1 cellular context compared by ENCODE assay signal in the genomic region with DNA sequence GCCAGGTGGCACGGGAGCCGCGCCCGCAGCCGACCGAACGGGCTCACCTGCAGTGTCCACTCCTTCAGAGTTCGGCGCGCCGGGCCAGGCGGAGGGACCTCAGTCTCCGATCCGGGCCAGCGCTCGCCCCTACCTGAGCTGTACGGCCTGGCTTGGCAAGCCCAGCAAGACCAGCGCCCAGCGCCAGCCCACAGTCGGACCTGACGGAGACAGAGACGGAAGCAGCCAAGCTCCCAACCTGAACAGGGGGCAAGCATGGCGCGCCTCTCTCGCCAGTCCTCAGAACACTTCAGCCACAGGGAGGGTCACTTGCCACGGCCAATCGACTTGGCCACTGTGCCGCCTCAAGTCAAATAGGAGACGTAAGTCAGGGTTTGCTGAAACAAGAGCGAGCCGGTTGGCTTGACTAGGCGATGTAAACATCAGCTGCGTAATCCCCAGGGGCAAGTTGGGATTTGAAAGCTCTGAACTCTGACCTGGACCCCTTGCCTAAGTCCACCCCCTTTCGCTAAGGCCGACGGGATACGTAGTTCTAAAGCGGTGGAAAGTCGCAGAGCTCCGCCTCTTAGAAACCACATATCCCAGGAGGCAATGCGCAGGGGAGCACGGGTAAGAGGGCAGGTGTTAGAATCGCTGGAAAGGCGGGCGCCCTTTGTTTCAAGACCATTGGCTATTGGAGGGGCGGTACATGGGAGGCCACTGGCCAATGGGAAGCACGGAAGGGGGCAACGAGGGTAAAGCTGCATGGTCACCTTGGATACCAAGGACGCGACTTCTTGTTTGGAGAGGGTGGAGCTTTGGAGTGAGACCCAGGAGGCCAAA.
A peak's percentile ranks its signal among the peaks of the same experiment; 100 is the strongest.
TF ChIP-seq lines count a peak whose summit lies in the region.

A gene with protein sequence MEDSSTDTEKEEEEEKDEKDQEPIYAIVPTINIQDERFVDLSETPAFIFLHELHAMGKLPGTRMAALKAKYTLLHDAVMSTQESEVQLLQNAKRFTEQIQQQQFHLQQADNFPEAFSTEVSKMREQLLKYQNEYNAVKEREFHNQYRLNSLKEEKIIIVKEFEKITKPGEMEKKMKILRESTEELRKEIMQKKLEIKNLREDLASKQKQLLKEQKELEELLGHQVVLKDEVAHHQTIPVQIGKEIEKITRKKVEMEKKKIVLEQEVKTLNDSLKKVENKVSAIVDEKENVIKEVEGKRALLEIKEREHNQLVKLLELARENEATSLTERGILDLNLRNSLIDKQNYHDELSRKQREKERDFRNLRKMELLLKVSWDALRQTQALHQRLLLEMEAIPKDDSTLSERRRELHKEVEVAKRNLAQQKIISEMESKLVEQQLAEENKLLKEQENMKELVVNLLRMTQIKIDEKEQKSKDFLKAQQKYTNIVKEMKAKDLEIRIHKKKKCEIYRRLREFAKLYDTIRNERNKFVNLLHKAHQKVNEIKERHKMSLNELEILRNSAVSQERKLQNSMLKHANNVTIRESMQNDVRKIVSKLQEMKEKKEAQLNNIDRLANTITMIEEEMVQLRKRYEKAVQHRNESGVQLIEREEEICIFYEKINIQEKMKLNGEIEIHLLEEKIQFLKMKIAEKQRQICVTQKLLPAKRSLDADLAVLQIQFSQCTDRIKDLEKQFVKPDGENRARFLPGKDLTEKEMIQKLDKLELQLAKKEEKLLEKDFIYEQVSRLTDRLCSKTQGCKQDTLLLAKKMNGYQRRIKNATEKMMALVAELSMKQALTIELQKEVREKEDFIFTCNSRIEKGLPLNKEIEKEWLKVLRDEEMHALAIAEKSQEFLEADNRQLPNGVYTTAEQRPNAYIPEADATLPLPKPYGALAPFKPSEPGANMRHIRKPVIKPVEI (plus strand): TSS at position 756 of the 822 bp plus-strand sequence. CDS start 45,054 bp downstream, outside the sequence.

TF ChIP-seq in K562, 482 proteins besides CTCF, POLR2A, EP300 and RAD21 (continued from another document and continues in another):
- TF ChIP-seq, protein P1, sequence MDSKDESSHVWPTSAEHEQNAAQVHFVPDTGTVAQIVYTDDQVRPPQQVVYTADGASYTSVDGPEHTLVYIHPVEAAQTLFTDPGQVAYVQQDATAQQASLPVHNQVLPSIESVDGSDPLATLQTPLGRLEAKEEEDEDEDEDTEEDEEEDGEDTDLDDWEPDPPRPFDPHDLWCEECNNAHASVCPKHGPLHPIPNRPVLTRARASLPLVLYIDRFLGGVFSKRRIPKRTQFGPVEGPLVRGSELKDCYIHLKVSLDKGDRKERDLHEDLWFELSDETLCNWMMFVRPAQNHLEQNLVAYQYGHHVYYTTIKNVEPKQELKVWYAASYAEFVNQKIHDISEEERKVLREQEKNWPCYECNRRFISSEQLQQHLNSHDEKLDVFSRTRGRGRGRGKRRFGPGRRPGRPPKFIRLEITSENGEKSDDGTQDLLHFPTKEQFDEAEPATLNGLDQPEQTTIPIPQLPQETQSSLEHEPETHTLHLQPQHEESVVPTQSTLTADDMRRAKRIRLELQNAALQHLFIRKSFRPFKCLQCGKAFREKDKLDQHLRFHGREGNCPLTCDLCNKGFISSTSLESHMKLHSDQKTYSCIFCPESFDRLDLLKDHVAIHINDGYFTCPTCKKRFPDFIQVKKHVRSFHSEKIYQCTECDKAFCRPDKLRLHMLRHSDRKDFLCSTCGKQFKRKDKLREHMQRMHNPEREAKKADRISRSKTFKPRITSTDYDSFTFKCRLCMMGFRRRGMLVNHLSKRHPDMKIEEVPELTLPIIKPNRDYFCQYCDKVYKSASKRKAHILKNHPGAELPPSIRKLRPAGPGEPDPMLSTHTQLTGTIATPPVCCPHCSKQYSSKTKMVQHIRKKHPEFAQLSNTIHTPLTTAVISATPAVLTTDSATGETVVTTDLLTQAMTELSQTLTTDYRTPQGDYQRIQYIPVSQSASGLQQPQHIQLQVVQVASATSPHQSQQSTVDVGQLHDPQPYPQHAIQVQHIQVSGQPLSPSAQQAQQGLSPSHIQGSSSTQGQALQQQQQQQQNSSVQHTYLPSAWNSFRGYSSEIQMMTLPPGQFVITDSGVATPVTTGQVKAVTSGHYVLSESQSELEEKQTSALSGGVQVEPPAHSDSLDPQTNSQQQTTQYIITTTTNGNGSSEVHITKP (IDR thresholded peaks at IDR 0.05; ENCODE audit: partially characterized antibody), result peak; percentile 26
- TF ChIP-seq SP2 (IDR thresholded peaks at IDR 0.05; ENCODE audit: extremely low read depth, low read depth, low read length, poor library complexity, severe bottlenecking) (peak; percentile 56), POU5F1 (IDR thresholded peaks at IDR 0.05; ENCODE audit: borderline replicate concordance, low read depth, low read length, partially characterized antibody) (peak; percentile 72), RCOR1 (IDR thresholded peaks at IDR 0.05; ENCODE audit: borderline replicate concordance in 1 of 2, low read depth in 2 of 2, low read length in 2 of 2) (peak in 1 of 2 experiments; percentile 45; a peak in 1 of 4 replicates), MTA2 (IDR thresholded peaks at IDR 0.05; ENCODE audit: low read depth) (peak; percentile 89), ZNF76 (CRISPR knock-in tag; IDR thresholded peaks at IDR 0.05; ENCODE audit: borderline replicate concordance) (peak; percentile 19; the same call in 1 of the 2 replicates), CREM (IDR thresholded peaks at IDR 0.05; ENCODE audit: low read depth) (peak; percentile 88), MXI1 (IDR thresholded peaks at IDR 0.05; ENCODE audit: low read depth, low read length) (peak; percentile 63), FOXJ3 (CRISPR knock-in tag; IDR thresholded peaks at IDR 0.05) (0 out of 2 replicates have a peak, but pooled peaks have one; percentile 48), POLR2G (IDR thresholded peaks at IDR 0.05; ENCODE audit: low read depth, low read length) (peak; percentile 59), HDAC1 (IDR thresholded peaks at IDR 0.05) (peak in 1 of 2 experiments; percentile 83; a peak in 2 of 4 replicates), MBD2 (IDR thresholded peaks at IDR 0.05; ENCODE audit: borderline replicate concordance, low read depth) (peak; percentile 94), NFYB (IDR thresholded peaks at IDR 0.05; ENCODE audit: extremely low read depth, insufficient read length) (peak; percentile 22)
- TF ChIP-seq, protein P2, sequence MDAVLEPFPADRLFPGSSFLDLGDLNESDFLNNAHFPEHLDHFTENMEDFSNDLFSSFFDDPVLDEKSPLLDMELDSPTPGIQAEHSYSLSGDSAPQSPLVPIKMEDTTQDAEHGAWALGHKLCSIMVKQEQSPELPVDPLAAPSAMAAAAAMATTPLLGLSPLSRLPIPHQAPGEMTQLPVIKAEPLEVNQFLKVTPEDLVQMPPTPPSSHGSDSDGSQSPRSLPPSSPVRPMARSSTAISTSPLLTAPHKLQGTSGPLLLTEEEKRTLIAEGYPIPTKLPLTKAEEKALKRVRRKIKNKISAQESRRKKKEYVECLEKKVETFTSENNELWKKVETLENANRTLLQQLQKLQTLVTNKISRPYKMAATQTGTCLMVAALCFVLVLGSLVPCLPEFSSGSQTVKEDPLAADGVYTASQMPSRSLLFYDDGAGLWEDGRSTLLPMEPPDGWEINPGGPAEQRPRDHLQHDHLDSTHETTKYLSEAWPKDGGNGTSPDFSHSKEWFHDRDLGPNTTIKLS (IDR thresholded peaks at IDR 0.05; ENCODE audit: borderline replicate concordance, low read depth), result peak; percentile 83
- TF ChIP-seq, protein P3, sequence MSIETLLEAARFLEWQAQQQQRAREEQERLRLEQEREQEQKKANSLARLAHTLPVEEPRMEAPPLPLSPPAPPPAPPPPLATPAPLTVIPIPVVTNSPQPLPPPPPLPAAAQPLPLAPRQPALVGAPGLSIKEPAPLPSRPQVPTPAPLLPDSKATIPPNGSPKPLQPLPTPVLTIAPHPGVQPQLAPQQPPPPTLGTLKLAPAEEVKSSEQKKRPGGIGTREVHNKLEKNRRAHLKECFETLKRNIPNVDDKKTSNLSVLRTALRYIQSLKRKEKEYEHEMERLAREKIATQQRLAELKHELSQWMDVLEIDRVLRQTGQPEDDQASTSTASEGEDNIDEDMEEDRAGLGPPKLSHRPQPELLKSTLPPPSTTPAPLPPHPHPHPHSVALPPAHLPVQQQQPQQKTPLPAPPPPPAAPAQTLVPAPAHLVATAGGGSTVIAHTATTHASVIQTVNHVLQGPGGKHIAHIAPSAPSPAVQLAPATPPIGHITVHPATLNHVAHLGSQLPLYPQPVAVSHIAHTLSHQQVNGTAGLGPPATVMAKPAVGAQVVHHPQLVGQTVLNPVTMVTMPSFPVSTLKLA (conservative IDR thresholded peaks at IDR 0.05), result peak; percentile 87 to 93
- TF ChIP-seq, protein P4, sequence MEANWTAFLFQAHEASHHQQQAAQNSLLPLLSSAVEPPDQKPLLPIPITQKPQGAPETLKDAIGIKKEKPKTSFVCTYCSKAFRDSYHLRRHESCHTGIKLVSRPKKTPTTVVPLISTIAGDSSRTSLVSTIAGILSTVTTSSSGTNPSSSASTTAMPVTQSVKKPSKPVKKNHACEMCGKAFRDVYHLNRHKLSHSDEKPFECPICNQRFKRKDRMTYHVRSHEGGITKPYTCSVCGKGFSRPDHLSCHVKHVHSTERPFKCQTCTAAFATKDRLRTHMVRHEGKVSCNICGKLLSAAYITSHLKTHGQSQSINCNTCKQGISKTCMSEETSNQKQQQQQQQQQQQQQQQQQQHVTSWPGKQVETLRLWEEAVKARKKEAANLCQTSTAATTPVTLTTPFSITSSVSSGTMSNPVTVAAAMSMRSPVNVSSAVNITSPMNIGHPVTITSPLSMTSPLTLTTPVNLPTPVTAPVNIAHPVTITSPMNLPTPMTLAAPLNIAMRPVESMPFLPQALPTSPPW (CRISPR knock-in tag; IDR thresholded peaks at IDR 0.05), result peak; percentile 86
- TF ChIP-seq, protein P5, sequence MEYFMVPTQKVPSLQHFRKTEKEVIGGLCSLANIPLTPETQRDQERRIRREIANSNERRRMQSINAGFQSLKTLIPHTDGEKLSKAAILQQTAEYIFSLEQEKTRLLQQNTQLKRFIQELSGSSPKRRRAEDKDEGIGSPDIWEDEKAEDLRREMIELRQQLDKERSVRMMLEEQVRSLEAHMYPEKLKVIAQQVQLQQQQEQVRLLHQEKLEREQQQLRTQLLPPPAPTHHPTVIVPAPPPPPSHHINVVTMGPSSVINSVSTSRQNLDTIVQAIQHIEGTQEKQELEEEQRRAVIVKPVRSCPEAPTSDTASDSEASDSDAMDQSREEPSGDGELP (CRISPR knock-in tag; IDR thresholded peaks at IDR 0.05; ENCODE audit: borderline replicate concordance), result peak; percentile 89; the same call in 1 of the 2 replicates
- TF ChIP-seq, protein P6, sequence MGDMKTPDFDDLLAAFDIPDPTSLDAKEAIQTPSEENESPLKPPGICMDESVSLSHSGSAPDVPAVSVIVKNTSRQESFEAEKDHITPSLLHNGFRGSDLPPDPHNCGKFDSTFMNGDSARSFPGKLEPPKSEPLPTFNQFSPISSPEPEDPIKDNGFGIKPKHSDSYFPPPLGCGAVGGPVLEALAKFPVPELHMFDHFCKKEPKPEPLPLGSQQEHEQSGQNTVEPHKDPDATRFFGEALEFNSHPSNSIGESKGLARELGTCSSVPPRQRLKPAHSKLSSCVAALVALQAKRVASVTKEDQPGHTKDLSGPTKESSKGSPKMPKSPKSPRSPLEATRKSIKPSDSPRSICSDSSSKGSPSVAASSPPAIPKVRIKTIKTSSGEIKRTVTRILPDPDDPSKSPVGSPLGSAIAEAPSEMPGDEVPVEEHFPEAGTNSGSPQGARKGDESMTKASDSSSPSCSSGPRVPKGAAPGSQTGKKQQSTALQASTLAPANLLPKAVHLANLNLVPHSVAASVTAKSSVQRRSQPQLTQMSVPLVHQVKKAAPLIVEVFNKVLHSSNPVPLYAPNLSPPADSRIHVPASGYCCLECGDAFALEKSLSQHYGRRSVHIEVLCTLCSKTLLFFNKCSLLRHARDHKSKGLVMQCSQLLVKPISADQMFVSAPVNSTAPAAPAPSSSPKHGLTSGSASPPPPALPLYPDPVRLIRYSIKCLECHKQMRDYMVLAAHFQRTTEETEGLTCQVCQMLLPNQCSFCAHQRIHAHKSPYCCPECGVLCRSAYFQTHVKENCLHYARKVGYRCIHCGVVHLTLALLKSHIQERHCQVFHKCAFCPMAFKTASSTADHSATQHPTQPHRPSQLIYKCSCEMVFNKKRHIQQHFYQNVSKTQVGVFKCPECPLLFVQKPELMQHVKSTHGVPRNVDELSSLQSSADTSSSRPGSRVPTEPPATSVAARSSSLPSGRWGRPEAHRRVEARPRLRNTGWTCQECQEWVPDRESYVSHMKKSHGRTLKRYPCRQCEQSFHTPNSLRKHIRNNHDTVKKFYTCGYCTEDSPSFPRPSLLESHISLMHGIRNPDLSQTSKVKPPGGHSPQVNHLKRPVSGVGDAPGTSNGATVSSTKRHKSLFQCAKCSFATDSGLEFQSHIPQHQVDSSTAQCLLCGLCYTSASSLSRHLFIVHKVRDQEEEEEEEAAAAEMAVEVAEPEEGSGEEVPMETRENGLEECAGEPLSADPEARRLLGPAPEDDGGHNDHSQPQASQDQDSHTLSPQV (IDR thresholded peaks at IDR 0.05), result peak; percentile 79
- TF ChIP-seq, protein P7, sequence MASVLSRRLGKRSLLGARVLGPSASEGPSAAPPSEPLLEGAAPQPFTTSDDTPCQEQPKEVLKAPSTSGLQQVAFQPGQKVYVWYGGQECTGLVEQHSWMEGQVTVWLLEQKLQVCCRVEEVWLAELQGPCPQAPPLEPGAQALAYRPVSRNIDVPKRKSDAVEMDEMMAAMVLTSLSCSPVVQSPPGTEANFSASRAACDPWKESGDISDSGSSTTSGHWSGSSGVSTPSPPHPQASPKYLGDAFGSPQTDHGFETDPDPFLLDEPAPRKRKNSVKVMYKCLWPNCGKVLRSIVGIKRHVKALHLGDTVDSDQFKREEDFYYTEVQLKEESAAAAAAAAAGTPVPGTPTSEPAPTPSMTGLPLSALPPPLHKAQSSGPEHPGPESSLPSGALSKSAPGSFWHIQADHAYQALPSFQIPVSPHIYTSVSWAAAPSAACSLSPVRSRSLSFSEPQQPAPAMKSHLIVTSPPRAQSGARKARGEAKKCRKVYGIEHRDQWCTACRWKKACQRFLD (CRISPR knock-in tag; IDR thresholded peaks at IDR 0.05), result peak; percentile 83; the same call in 1 of the 2 replicates
- TF ChIP-seq, protein P8, sequence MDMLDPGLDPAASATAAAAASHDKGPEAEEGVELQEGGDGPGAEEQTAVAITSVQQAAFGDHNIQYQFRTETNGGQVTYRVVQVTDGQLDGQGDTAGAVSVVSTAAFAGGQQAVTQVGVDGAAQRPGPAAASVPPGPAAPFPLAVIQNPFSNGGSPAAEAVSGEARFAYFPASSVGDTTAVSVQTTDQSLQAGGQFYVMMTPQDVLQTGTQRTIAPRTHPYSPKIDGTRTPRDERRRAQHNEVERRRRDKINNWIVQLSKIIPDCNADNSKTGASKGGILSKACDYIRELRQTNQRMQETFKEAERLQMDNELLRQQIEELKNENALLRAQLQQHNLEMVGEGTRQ (CRISPR knock-in tag; IDR thresholded peaks at IDR 0.05), result peak; percentile 55
- TF ChIP-seq, protein P9, sequence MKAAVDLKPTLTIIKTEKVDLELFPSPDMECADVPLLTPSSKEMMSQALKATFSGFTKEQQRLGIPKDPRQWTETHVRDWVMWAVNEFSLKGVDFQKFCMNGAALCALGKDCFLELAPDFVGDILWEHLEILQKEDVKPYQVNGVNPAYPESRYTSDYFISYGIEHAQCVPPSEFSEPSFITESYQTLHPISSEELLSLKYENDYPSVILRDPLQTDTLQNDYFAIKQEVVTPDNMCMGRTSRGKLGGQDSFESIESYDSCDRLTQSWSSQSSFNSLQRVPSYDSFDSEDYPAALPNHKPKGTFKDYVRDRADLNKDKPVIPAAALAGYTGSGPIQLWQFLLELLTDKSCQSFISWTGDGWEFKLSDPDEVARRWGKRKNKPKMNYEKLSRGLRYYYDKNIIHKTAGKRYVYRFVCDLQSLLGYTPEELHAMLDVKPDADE (conservative IDR thresholded peaks at IDR 0.05; ENCODE audit: control insufficient read depth, low read depth, low read length), result peak; percentile 97; the same call in 1 of the 2 replicates
- TF ChIP-seq, protein P10, sequence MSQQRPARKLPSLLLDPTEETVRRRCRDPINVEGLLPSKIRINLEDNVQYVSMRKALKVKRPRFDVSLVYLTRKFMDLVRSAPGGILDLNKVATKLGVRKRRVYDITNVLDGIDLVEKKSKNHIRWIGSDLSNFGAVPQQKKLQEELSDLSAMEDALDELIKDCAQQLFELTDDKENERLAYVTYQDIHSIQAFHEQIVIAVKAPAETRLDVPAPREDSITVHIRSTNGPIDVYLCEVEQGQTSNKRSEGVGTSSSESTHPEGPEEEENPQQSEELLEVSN (IDR thresholded peaks at IDR 0.05; ENCODE audit: borderline replicate concordance in 1 of 2, extremely low read depth in 1 of 2, insufficient read depth in 1 of 2, insufficient read length in 1 of 2, low read depth in 1 of 2, low read length in 1 of 2, poor library complexity in 1 of 2, severe bottlenecking in 1 of 2), result peak in 1 of 2 experiments; percentile 23
